30 cellular contexts compared by ENCODE assay signal in genomic region chr18:75659535-75660023, GRCh38.
"Had no signal": no experiment of that assay in that cellular context is flagged by ENCODE, and none has a peak within 500 bp of the region (broad histone marks: within the 10 kb centered on the region; RNA-seq: fewer than 3 reads in every experiment).

No MANE protein-coding gene starts in this region.

- H3K27ac ChIP-seq: brain microvascular endothelial cell, esophagus muscularis mucosa, foreskin keratinocyte, gastrocnemius medialis, heart left ventricle had no signal

- H3K27me3 ChIP-seq: brain microvascular endothelial cell, esophagus muscularis mucosa, foreskin keratinocyte, gastrocnemius medialis, heart left ventricle had no signal

- FAIRE-seq: astrocyte, bronchial epithelial cell had no signal

- H3K36me3 ChIP-seq: brain microvascular endothelial cell, esophagus muscularis mucosa, gastrocnemius medialis, heart left ventricle had no signal

- H3K4me3 ChIP-seq: esophagus muscularis mucosa, gastrocnemius medialis, heart left ventricle had no signal

- ATAC-seq: activated T-helper 17 cell treated with anti-CD3 and anti-CD28 coated beads, Interleukin-2, amount 50 U/mL, for 72 hours; effector memory CD8-positive, alpha-beta T cell; foreskin keratinocyte; gastrocnemius medialis; heart left ventricle had no signal

- H3K4me1 ChIP-seq: esophagus muscularis mucosa, foreskin keratinocyte, gastrocnemius medialis, heart left ventricle had no signal

- DNase-seq: activated CD4-positive, alpha-beta memory T cell treated with anti-CD3 and anti-CD28 coated beads, Interleukin-2, amount 10 ng/mL, durations not matched to agents 7 days and 5 days; activated CD4-positive, alpha-beta T cell treated with anti-CD3 and anti-CD28 coated beads for 1 hour; activated CD4-positive, alpha-beta T cell treated with anti-CD3 and anti-CD28 coated beads for 4 hours; activated CD4-positive, alpha-beta T cell treated with anti-CD3 and anti-CD28 coated beads, Interleukin-2, amount 10 ng/mL, durations not matched to agents 7 days and 5 days; activated CD4-positive, alpha-beta T cell treated with anti-CD3 and anti-CD28 coated beads, Interleukin-2, amount 50 U/mL, for 4 hours; activated CD4-positive, CD25-positive, alpha-beta regulatory T cell; activated CD8-positive, alpha-beta memory T cell treated with anti-CD3 and anti-CD28 coated beads, Interleukin-2, amount 50 U/mL, for 48 hours; activated effector memory CD4-positive, alpha-beta T cell treated with Interleukin-2 at 50 U/mL for 16 hours; activated gamma-delta T cell treated with Interleukin-2 at 50 U/mL for 16 hours; activated naive CD4-positive, alpha-beta T cell treated with anti-CD3 and anti-CD28 coated beads, Interleukin-2, amount 50 U/mL, for 16 hours; activated naive CD4-positive, alpha-beta T cell treated with Interleukin-2 at 50 U/mL for 16 hours; activated T-cell treated with anti-CD3 and anti-CD28 coated beads for 4 hours; activated T-cell treated with anti-CD3 and anti-CD28 coated beads, Interleukin-2, amount 50 U/mL, for 24 hours; amniotic stem cell; anterior cingulate cortex; brain microvascular endothelial cell; cortex of kidney; dermis blood vessel endothelial cell; effector CD4-positive, alpha-beta T cell; effector memory CD8-positive, alpha-beta T cell; erythroblast; foreskin keratinocyte; gastrocnemius medialis; glutamatergic neuron; heart left ventricle; T-helper 2 cell had no signal
